Comparison of ENCODE assay signal across 8 cellular contexts in genomic region chr12:53626702-53627169, GRCh38. TPM values are rescaled to one million over a fixed set of nuclear protein-coding genes. Genes with fewer than 3 reads are reported as not detected.
A peak's percentile ranks its signal among the peaks of the same experiment; 100 is the strongest.
DNase-seq lines count a peak whose midpoint lies in the region; ATAC-seq, FAIRE-seq and TF ChIP-seq lines count a peak whose summit lies in the region.

No MANE protein-coding gene starts in this region.

- no peak for FAIRE-seq in astrocyte (lab: Jason Lieb, UNC)

- H3K79me2 ChIP-seq in astrocyte (ENCODE audit: insufficient read depth, low read length) = peaks cover 41% of the 10 kb centered on the region

- peak overlapping the region; percentile 98 for H3K4me3 Mint-ChIP-seq in astrocyte (ENCODE audit: unreplicated experiment)

- H3K27ac Mint-ChIP-seq in astrocyte (ENCODE audit: unreplicated experiment) = peak overlapping the region; percentile 99

- H3K9me3 ChIP-seq in astrocyte (ENCODE audit: insufficient read depth, low read depth, low read length) = no peaks in the 10 kb centered on the region
- no peaks in the 10 kb centered on the region for H3K9me3 ChIP-seq in mononuclear cell (ENCODE audit: low read depth, low read length)

- peaks cover under 1% of the 10 kb centered on the region for H3K27me3 Mint-ChIP-seq in astrocyte (ENCODE audit: low read depth, unreplicated experiment)

- peak; percentile 66 for DNase-seq in NCI-H526 treated with DMSO at 0.1 percent for 48 hours (lab: John Stamatoyannopoulos, UW)
- no peak for DNase-seq in NCI-H526 (lab: John Stamatoyannopoulos, UW)
- DNase-seq in astrocyte (ENCODE audit: low read depth) = no peak
- no peak for DNase-seq in KG1 (lab: John Stamatoyannopoulos, UW)
- no peak for DNase-seq in mucosa of gallbladder (ENCODE audit: low spot score)

- H4K20me1 ChIP-seq in astrocyte (ENCODE audit: insufficient read depth, low read length) = peaks cover 17% of the 10 kb centered on the region

- peaks cover 10% of the 10 kb centered on the region for H3K9me3 Mint-ChIP-seq in astrocyte (ENCODE audit: unreplicated experiment)

- peak overlapping the region; percentile 86 for H3K4me2 ChIP-seq in astrocyte (ENCODE audit: low read length)

- H3K4me1 Mint-ChIP-seq in astrocyte (ENCODE audit: low read depth, unreplicated experiment) = peaks cover 13% of the 10 kb centered on the region

- peaks cover 2% of the 10 kb centered on the region for H3K36me3 Mint-ChIP-seq in astrocyte (ENCODE audit: low read depth, unreplicated experiment)

- no peak for TF ChIP-seq POLR2A in GM18505 (IDR thresholded peaks at IDR 0.05; ENCODE audit: borderline replicate concordance, extremely low read depth, insufficient read depth, insufficient read length)

- no peaks in the 10 kb centered on the region for H3K36me3 ChIP-seq in astrocyte (ENCODE audit: insufficient read depth, low read length)

- peak overlapping the region; percentile 42 for H2AFZ ChIP-seq in astrocyte (ENCODE audit: low read depth, low read length)

- peak overlapping the region; percentile 81 for H3K4me3 ChIP-seq in astrocyte (ENCODE audit: insufficient read depth, low read depth, low read length)
- peak overlapping the region; percentile 79 for H3K4me3 ChIP-seq in mononuclear cell (ENCODE audit: low read length)

- peak; percentile 3 for ATAC-seq in HG03135 (IDR thresholded peaks at IDR 0.05; ENCODE audit: unreplicated experiment)
- no peak for ATAC-seq in GM18505 (IDR thresholded peaks at IDR 0.05; ENCODE audit: unreplicated experiment)

- peak overlapping the region; percentile 97 for H3K9ac ChIP-seq in astrocyte (ENCODE audit: low read length)

- H3K27me3 ChIP-seq in astrocyte (ENCODE audit: insufficient read depth, low read length) (no peaks in the 10 kb centered on the region), mononuclear cell (ENCODE audit: insufficient read depth, low read length) (no peaks in the 10 kb centered on the region)

- peaks cover 15% of the 10 kb centered on the region for H3K4me1 ChIP-seq in astrocyte (ENCODE audit: insufficient read depth, low read length)
- peaks cover 40% of the 10 kb centered on the region for H3K4me1 ChIP-seq in mononuclear cell (ENCODE audit: insufficient read depth, low read length)

- H3K27ac ChIP-seq in astrocyte (ENCODE audit: low read depth, low read length) = no peak overlapping the region

- TF ChIP-seq CTCF in astrocyte (IDR thresholded peaks at IDR 0.05; ENCODE audit: insufficient read depth, low read depth, low read length) = no peak

RNA-seq across cellular contexts. Expression of gene ATF7, which starts 0.6 kb away (rescaled TPM):
- total RNA-seq in astrocyte (35.1 and 38.3 TPM in 2 replicates), mononuclear cell (8.0 TPM), mucosa of gallbladder (53.3 TPM)

RNA-seq across cellular contexts. Expression of gene ATP5MC2, which starts 49.1 kb away (rescaled TPM):
- 224 and 237 TPM in 2 replicates for total RNA-seq in astrocyte
- total RNA-seq in mononuclear cell = 149 TPM
- 318 TPM for total RNA-seq in mucosa of gallbladder
